23 cellular contexts compared by ENCODE assay signal in the genomic region with DNA sequence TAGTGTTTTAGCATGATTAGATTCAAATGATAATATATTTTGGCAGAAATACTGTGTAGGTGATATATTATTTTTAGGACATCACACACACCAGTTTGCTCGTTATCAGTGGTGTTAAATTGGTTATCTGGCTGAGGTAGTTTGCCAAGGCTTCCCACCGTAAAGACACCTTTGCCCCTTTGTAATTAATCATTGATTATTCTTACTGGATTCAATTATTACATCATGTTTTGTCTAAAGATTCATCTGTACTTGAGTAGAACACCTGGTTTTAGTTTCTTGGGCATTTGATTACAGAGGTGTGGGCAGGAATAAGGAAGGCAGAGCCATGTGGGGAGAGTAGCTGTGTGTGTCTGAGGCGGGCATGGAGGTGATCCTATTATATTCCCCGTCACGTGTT. TPM values are rescaled to one million over a fixed set of nuclear protein-coding genes. Genes with fewer than 3 reads are reported as not detected.
A peak's percentile ranks its signal among the peaks of the same experiment; 100 is the strongest.
DNase-seq lines count a peak whose midpoint lies in the region; ATAC-seq and TF ChIP-seq lines count a peak whose summit lies in the region.
"Had no signal": no experiment of that assay in that cellular context is flagged by ENCODE, and none has a peak within 500 bp of the region (broad histone marks: within the 10 kb centered on the region; RNA-seq: fewer than 3 reads in every experiment).

No MANE protein-coding gene starts in this region.

- intact Hi-C loops in spleen (cut with DNase I; ENCODE audit: low total_unique reads) (loop anchor here (10.0 kb wide), 1 partner anchor 45 kb away; no protein-coding TSS in a partner anchor), left lung (cut with DNase I) (loop anchor here in 1 of 2 donors (5.0 kb wide), 1 partner anchor 118 kb away; a partner anchor contains a TSS)

- H3K4me1 ChIP-seq in GM23338 (ENCODE audit: insufficient read depth) (peaks cover 9% of the 10 kb centered on the region; the same call in 1 of the 2 replicates), spleen (peaks cover 40 to 100% (median 68%) of the 10 kb centered on the region in 6 donors), left lung (peaks cover 14 to 81% of the 10 kb centered on the region in 2 donors), osteoblast (ENCODE audit: insufficient read depth, low read length) (peaks cover 30% of the 10 kb centered on the region)

- no peak overlapping the region for H3K4me3 Mint-ChIP-seq in GM23338
- no peak overlapping the region for H3K4me3 Mint-ChIP-seq in central memory CD8-positive, alpha-beta T cell

- H3K36me3 Mint-ChIP-seq in GM23338 (ENCODE audit: low read depth) = peaks cover 40% of the 10 kb centered on the region
- H3K36me3 Mint-ChIP-seq in central memory CD8-positive, alpha-beta T cell (ENCODE audit: insufficient read depth) = peaks cover 17% of the 10 kb centered on the region

- no peak overlapping the region for H3K27ac Mint-ChIP-seq in GM23338
- peak overlapping the region; percentile 30 for H3K27ac Mint-ChIP-seq in central memory CD8-positive, alpha-beta T cell (ENCODE audit: low read depth)

- H3K4me2 ChIP-seq in GM23338 (no peak overlapping the region), osteoblast (ENCODE audit: insufficient read depth, low read length) (no peak overlapping the region)

- H3K27me3 Mint-ChIP-seq in GM23338 (ENCODE audit: insufficient read depth, low read depth, poor library complexity) = peaks cover 2% of the 10 kb centered on the region
- H3K27me3 Mint-ChIP-seq in central memory CD8-positive, alpha-beta T cell = no peaks in the 10 kb centered on the region
- H3K27me3 Mint-ChIP-seq: CD4-positive, alpha-beta memory T cell had no signal

- peaks cover 19% of the 10 kb centered on the region; the same call in 2 of the 3 replicates for H3K4me1 Mint-ChIP-seq in GM23338
- H3K4me1 Mint-ChIP-seq in central memory CD8-positive, alpha-beta T cell = peaks cover 31% of the 10 kb centered on the region

- DNase-seq in NCI-H82 (lab: John Stamatoyannopoulos, UW) (peak; percentile 35), NCI-H82 treated with DMSO at 0.1 percent for 48 hours (lab: John Stamatoyannopoulos, UW; ENCODE audit: unreplicated experiment) (no peak), GM23338 (ENCODE audit: low spot score) (no peak), spleen (no peak), left lung (no peak), osteoblast (ENCODE audit: insufficient read length, low spot score, missing footprints) (no peak)
- no peak for DNase-seq in central memory CD8-positive, alpha-beta T cell (ENCODE audit: low spot score in 2 of 2)
- DNase-seq: AML-193; CD4-positive, alpha-beta memory T cell; H7; Karpas-422; MM.1S; NCI-H1092; NCI-H1436 treated with DMSO at 0.1 percent for 48 hours; NCI-H2029; NCI-H2171; NCI-H526; OCI-M1; SHP77; T-helper 1 cell had no signal

- H3K27ac ChIP-seq in GM23338 (ENCODE audit: low read depth) (0 out of 2 replicates have a peak overlapping the region, but pooled peaks have one; percentile 42), spleen (peak overlapping the region in 5 of 8 donors; percentile 17 to 86 (median 82)), left lung (no peak overlapping the region), osteoblast (ENCODE audit: low read depth, low read length) (no peak overlapping the region)
- H3K27ac ChIP-seq: 22Rv1, SK-N-MC had no signal

- TF ChIP-seq CTCF in GM23338 (conservative IDR thresholded peaks at IDR 0.05; ENCODE audit: low read depth in 2 of 2) (no peak), spleen (IDR thresholded peaks at IDR 0.05 in 8 of 11, conservative IDR thresholded peaks at IDR 0.05 in 3 of 11) (no peak), left lung (IDR thresholded peaks at IDR 0.05) (no peak), osteoblast (IDR thresholded peaks at IDR 0.05; ENCODE audit: extremely low read depth, low read depth, low read length) (no peak)

- H3K36me3 ChIP-seq in GM23338 (ENCODE audit: insufficient read depth) = peaks cover 22% of the 10 kb centered on the region
- peaks cover 0 to 43% (median 16%) of the 10 kb centered on the region in 6 donors for H3K36me3 ChIP-seq in spleen
- H3K36me3 ChIP-seq in left lung = peaks cover 0 to 25% of the 10 kb centered on the region in 2 donors
- peaks cover 27% of the 10 kb centered on the region for H3K36me3 ChIP-seq in osteoblast (ENCODE audit: insufficient read depth, low read length)

- H2AFZ ChIP-seq in GM23338 (no peak overlapping the region), osteoblast (ENCODE audit: low read length) (no peak overlapping the region)

- TF ChIP-seq POLR2A in spleen (IDR thresholded peaks at IDR 0.05) = no peak

- WGBS in spleen, 5 donors = 91 to 96% (median 93%) methylated on average over 5 of the region's 5 CpGs

- H4K20me1 ChIP-seq in GM23338 (replicated peaks; ENCODE audit: insufficient read depth) (peaks cover 22% of the 10 kb centered on the region), osteoblast (ENCODE audit: insufficient read depth, low read length) (peaks cover 56% of the 10 kb centered on the region)

- H3K4me3 ChIP-seq in GM23338 = no peak overlapping the region
- H3K4me3 ChIP-seq in spleen = no peak overlapping the region
- no peak overlapping the region for H3K4me3 ChIP-seq in left lung
- H3K4me3 ChIP-seq in osteoblast (ENCODE audit: insufficient read depth, low read length) = no peak overlapping the region
- H3K4me3 ChIP-seq: SK-N-MC had no signal

- H3F3A ChIP-seq in GM23338 (replicated peaks; ENCODE audit: low read depth) = no peaks in the 10 kb centered on the region

- H3K9me2 ChIP-seq in GM23338 (ENCODE audit: insufficient read depth) = no peaks in the 10 kb centered on the region

- ATAC-seq in GM23338 = no peak
- ATAC-seq in central memory CD8-positive, alpha-beta T cell (replicated peaks; ENCODE audit: extremely low read depth, poor library complexity, severe bottlenecking) = no peak
- no peak for ATAC-seq in GM19324 (IDR thresholded peaks at IDR 0.05; ENCODE audit: low FRiP score, unreplicated experiment)
- no peak for ATAC-seq in left lung

- H3K9me3 Mint-ChIP-seq in GM23338 = no peaks in the 10 kb centered on the region
- no peaks in the 10 kb centered on the region for H3K9me3 Mint-ChIP-seq in central memory CD8-positive, alpha-beta T cell

- H3K9me3 ChIP-seq in spleen (no peaks in the 10 kb centered on the region), left lung (no peaks in the 10 kb centered on the region), osteoblast (ENCODE audit: low read depth, low read length) (no peaks in the 10 kb centered on the region)

- no peaks in the 10 kb centered on the region for H3K27me3 ChIP-seq in GM23338 (ENCODE audit: insufficient read depth)
- H3K27me3 ChIP-seq in spleen (replicated peaks in 1 of 7) = no peaks in the 10 kb centered on the region
- no peaks in the 10 kb centered on the region for H3K27me3 ChIP-seq in left lung
- H3K27me3 ChIP-seq in osteoblast (ENCODE audit: insufficient read depth, low read length) = no peaks in the 10 kb centered on the region

- H3K79me2 ChIP-seq in GM23338 (replicated peaks; ENCODE audit: insufficient read depth) (peaks cover 26% of the 10 kb centered on the region), osteoblast (ENCODE audit: insufficient read depth, low read length) (peaks cover 24% of the 10 kb centered on the region)

TF ChIP-seq in GM23338, 12 proteins besides CTCF, POLR2A, EP300 and RAD21:
- TF ChIP-seq NANOG (IDR thresholded peaks at IDR 0.05; ENCODE audit: borderline replicate concordance) = no peak
- no peak for TF ChIP-seq EZH2phosphoT487 (IDR thresholded peaks at IDR 0.05; ENCODE audit: unreplicated experiment)
- no peak for TF ChIP-seq STAT1 (IDR thresholded peaks at IDR 0.05; ENCODE audit: unreplicated experiment)
- TF ChIP-seq ZNF331 (CRISPR knock-in tag; IDR thresholded peaks at IDR 0.05; ENCODE audit: low read depth) = no peak
- TF ChIP-seq CREB1 (CRISPR knock-in tag; IDR thresholded peaks at IDR 0.05; ENCODE audit: low read depth) = no peak

RNA-seq across cellular contexts. Expression of a gene that starts 39.5 kb away (rescaled TPM):
- total RNA-seq in GM23338 (2014; rRNA removed; shearing (Covaris generic)) = 32.7 and 36.3 TPM in 2 replicates
- polyA plus RNA-seq in GM23338 (2016; fragmentation: Nextera tagmentation; extraction: Ambion mirVana) = 7.9 and 8.3 TPM in 2 replicates
- total RNA-seq in spleen = 10 to 100 TPM in 6 of 7 donors, 1 to 10 TPM in 1; 7.1 to 20.2 (median 12.5) TPM
- 10 to 100 TPM; 10.7 to 25.9 (median 12.5) TPM for polyA plus RNA-seq in spleen
- total RNA-seq in left lung = 100 to 1,000 TPM in 1 of 2 donors, 10 to 100 TPM in 1; 80.6 to 107 TPM
- total RNA-seq in osteoblast = under 0.01 TPM in 1 of 2 replicates, not detected in the other

RNA-seq across cellular contexts. Expression of a gene that starts 50.4 kb away (rescaled TPM):
- 291 and 322 TPM in 2 replicates for total RNA-seq in GM23338 (2014; rRNA removed; shearing (Covaris generic))
- polyA plus RNA-seq in GM23338 (2016; fragmentation: Nextera tagmentation; extraction: Ambion mirVana) (312 and 362 TPM in 2 replicates), spleen (10 to 100 TPM; 47.4 to 59.5 (median 50.2) TPM)
- total RNA-seq in spleen (100 to 1,000 TPM; 140 to 248 (median 183) TPM), left lung (100 to 1,000 TPM; 428 to 646 TPM), osteoblast (326 and 331 TPM in 2 replicates)

Comparison
In these comparisons a context has a peak if more than half of its experiments do, and no peak if none do; other contexts are left out.
1. H3K27ac ChIP-seq: peak in GM23338 (single experiment) and spleen (5 of 8); none in left lung (0 of 2) and osteoblast (single experiment).